Comparison of ENCODE assay signal across 9 cellular contexts in genomic region chr1:9901148-9902059, GRCh38. TPM values are rescaled to one million over a fixed set of nuclear protein-coding genes. Genes with fewer than 3 reads are reported as not detected.
DNase-seq lines count a peak whose midpoint lies in the region; TF ChIP-seq lines count a peak whose summit lies in the region.
"Had no signal": no experiment of that assay in that cellular context is flagged by ENCODE, and none has a peak within 500 bp of the region (broad histone marks: within the 10 kb centered on the region; RNA-seq: fewer than 3 reads in every experiment).

No MANE protein-coding gene starts in this region.

- peaks cover 81% of the 10 kb centered on the region for H3K4me1 ChIP-seq in left ventricle myocardium inferior

- DNase-seq in left ventricle myocardium inferior, result peak; percentile 75
- peak; percentile 47 for DNase-seq in posterior vena cava (ENCODE audit: low spot score)
- DNase-seq in Kasumi-1 (lab: John Stamatoyannopoulos, UW), result no peak
- DNase-seq in stimulated activated CD8-positive, alpha-beta memory T cell treated with anti-CD3 and anti-CD28 coated beads, Interleukin-4, amount 100 ng/mL, for 48 hours, result no peak
- no peak for DNase-seq in WERI-Rb-1
- DNase-seq in kidney glomerular epithelial cell (lab: John Stamatoyannopoulos, UW), result no peak
- DNase-seq: T-helper 1 cell had no signal

- intact Hi-C loops in left ventricle myocardium inferior (cut with micrococcal nuclease), result no loop called here
- intact Hi-C loops in posterior vena cava (cut with DNase I), result no loop called here

- H3K27ac ChIP-seq in C4-2B, result peak overlapping the region; percentile 69
- peak overlapping the region; percentile 78 for H3K27ac ChIP-seq in VCaP
- H3K27ac ChIP-seq in left ventricle myocardium inferior (replicated peaks), result peak overlapping the region; percentile 97
- no peak overlapping the region for H3K27ac ChIP-seq in WERI-Rb-1

- H3K36me3 ChIP-seq in left ventricle myocardium inferior, result no peaks in the 10 kb centered on the region
- H3K36me3 ChIP-seq in WERI-Rb-1, result no peaks in the 10 kb centered on the region

- no peak for TF ChIP-seq CTCF in C4-2B (conservative IDR thresholded peaks at IDR 0.05)
- TF ChIP-seq CTCF in VCaP (conservative IDR thresholded peaks at IDR 0.05), result no peak
- TF ChIP-seq CTCF in left ventricle myocardium inferior (IDR thresholded peaks at IDR 0.05; ENCODE audit: borderline replicate concordance), result no peak
- no peak for TF ChIP-seq CTCF in WERI-Rb-1 (IDR thresholded peaks at IDR 0.05; ENCODE audit: low read depth, low read length)

- H3K4me3 ChIP-seq in left ventricle myocardium inferior (peak overlapping the region; percentile 66), WERI-Rb-1 (ENCODE audit: low read depth, low read length) (no peak overlapping the region)

- H3K27me3 ChIP-seq in left ventricle myocardium inferior (ENCODE audit: low read depth) (no peaks in the 10 kb centered on the region), WERI-Rb-1 (ENCODE audit: insufficient read depth, low read depth, severe bottlenecking) (no peaks in the 10 kb centered on the region)

- H3K9me3 ChIP-seq in left ventricle myocardium inferior (replicated peaks), result no peaks in the 10 kb centered on the region
- no peaks in the 10 kb centered on the region for H3K9me3 ChIP-seq in WERI-Rb-1 (ENCODE audit: severe bottlenecking)

RNA-seq across cellular contexts. Expression of gene CTNNBIP1, which starts 8.7 kb away (rescaled TPM):
- total RNA-seq in left ventricle myocardium inferior (42.6 TPM), posterior vena cava (10 to 100 TPM; 13.9 to 18.3 TPM)

RNA-seq across cellular contexts. Expression of gene LZIC, which starts 41.8 kb away (rescaled TPM):
- total RNA-seq in left ventricle myocardium inferior, result 36.3 TPM
- 10 to 100 TPM; 31.5 to 34.1 TPM for total RNA-seq in posterior vena cava

RNA-seq across cellular contexts. Expression of gene NMNAT1, which starts 41.9 kb away (rescaled TPM):
- total RNA-seq in left ventricle myocardium inferior (22.2 TPM), posterior vena cava (1 to 10 TPM; 7.5 to 7.8 TPM)

Comparison
In these comparisons a context has a peak if more than half of its experiments do, and no peak if none do; other contexts are left out.
1. DNase-seq: peak in left ventricle myocardium inferior (single experiment) and posterior vena cava (single experiment); none in Kasumi-1 (0 of 2), stimulated activated CD8-positive, alpha-beta memory T cell treated with anti-CD3 and anti-CD28 coated beads, Interleukin-4, amount 100 ng/mL, for 48 hours (single experiment), WERI-Rb-1 (single experiment) and kidney glomerular epithelial cell (single experiment).